Comparison of ENCODE assay signal across 9 cellular contexts in the genomic region with DNA sequence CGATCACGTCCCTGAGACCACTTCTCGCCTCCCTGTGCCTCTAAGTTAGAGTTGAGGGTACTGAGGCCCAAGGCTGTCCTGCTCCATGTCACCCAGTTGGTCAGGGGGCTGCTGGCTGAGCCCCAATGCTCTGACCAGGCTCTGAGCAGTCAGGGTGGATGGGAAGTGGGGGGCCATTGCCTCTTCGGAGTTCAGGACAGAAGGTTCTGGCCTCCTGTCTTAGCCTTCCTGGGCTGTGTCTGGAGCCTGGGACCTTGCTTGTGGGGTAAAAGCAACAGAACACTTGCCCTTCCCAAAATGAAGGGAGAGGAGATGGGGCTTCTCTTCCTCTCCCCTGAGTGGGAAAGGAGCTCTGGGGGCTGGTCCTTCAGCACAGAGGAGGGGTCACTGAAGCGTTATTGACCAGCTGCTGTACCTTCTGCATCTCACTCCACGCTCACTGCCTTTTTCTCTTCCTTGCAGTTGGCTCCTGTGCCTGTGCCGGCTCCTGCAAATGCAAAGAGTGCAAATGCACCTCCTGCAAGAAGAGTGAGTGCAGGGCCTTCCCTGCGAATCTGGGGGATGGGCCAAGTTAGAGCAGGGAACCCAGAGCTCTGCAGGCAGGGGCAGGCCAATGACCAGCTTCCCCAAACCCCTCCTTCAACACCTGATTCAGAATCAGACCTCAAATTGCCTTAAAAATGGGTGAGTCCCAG. TPM values are rescaled to one million over a fixed set of nuclear protein-coding genes. Genes with fewer than 3 reads are reported as not detected.
DNase-seq lines count a peak whose midpoint lies in the region; ATAC-seq, FAIRE-seq and TF ChIP-seq lines count a peak whose summit lies in the region.
"Had no signal": no experiment of that assay in that cellular context is flagged by ENCODE, and none has a peak within 500 bp of the region (broad histone marks: within the 10 kb centered on the region; RNA-seq: fewer than 3 reads in every experiment).

No MANE protein-coding gene starts in this region.

- H3K9ac ChIP-seq in PC-3 (ENCODE audit: low read length) (peak overlapping the region; percentile 72), H1 (replicated peaks in 1 of 4; ENCODE audit: extremely low read depth in 1 of 4, low read depth in 3 of 4, low read length in 3 of 4) (peak overlapping the region in 2 of 4 experiments; percentile 7 to 79; a peak in 2 of 7 replicates)

- H3K4me1 ChIP-seq in PC-3 (ENCODE audit: insufficient read depth, low read length) (peaks cover 29% of the 10 kb centered on the region), H1 (replicated peaks in 1 of 4; ENCODE audit: control insufficient read depth in 3 of 4, insufficient read depth in 4 of 4, low read length in 3 of 4) (peaks cover 0 to 19% (median 8%) of the 10 kb centered on the region in 4 experiments; a peak in 6 of 7 replicates), neutrophil (ENCODE audit: control insufficient read depth in 1 of 2, insufficient read depth in 1 of 2, low read depth in 1 of 2, low read length in 1 of 2) (peaks cover 19 to 34% of the 10 kb centered on the region in 2 experiments)

- POLR2A ChIA-PET in PC-3 (lab: Charles Lee; ENCODE audit: unreplicated experiment): interaction anchor here (0.6 kb wide), 1 partner anchor 73 kb away, joined by 3 read pairs; no protein-coding TSS in a partner anchor
- POLR2A ChIA-PET in H1 (lab: Charles Lee; ENCODE audit: partially characterized antibody): interaction anchor here (0.6 to 12.9 kb wide), 15 partner anchors 9 to 164 kb away, joined by 3 to 205 read pairs (median 5); a partner anchor contains a TSS

- no peaks in the 10 kb centered on the region for H3K9me2 ChIP-seq in PC-3 (replicated peaks; ENCODE audit: low read length)

- H3K4me3 Mint-ChIP-seq in activated CD4-positive, alpha-beta T cell treated with anti-CD3 and anti-CD28 coated beads, Interleukin-2, amount 10 ng/mL, durations not matched to agents 24 days and 14 days: peak overlapping the region; percentile 94

- peak overlapping the region; percentile 18; the same call in 1 of the 2 replicates for H2AK5ac ChIP-seq in H1 (ENCODE audit: low read depth, low read length)

- peaks cover 21% of the 10 kb centered on the region for H3K4me1 Mint-ChIP-seq in activated CD4-positive, alpha-beta T cell treated with anti-CD3 and anti-CD28 coated beads, Interleukin-2, amount 10 ng/mL, durations not matched to agents 24 days and 14 days

- H3K27ac ChIP-seq in PC-3 (ENCODE audit: low read length) (no peak overlapping the region), H1 (ENCODE audit: low read depth, low read length) (no peak overlapping the region), neutrophil (no peak overlapping the region)

- H4K20me1 ChIP-seq in PC-3 (ENCODE audit: low read length) (no peaks in the 10 kb centered on the region), H1 (replicated peaks in 1 of 2; ENCODE audit: control insufficient read depth in 1 of 2, insufficient read depth in 2 of 2, low read length in 2 of 2) (peaks cover 0 to 1% of the 10 kb centered on the region in 2 experiments)

- H3K79me1 ChIP-seq in H1 (ENCODE audit: low read depth, low read length): no peaks in the 10 kb centered on the region; the same call in 1 of the 2 replicates

- no peak overlapping the region; the same call in 1 of the 2 replicates for H2BK5ac ChIP-seq in H1 (ENCODE audit: low read depth, low read length)

- CTCF ChIA-PET in PC-3 (lab: Charles Lee): no interaction called here
- CTCF ChIA-PET in H1 (lab: Charles Lee; ENCODE audit: partially characterized antibody): interaction anchor here (0.8 to 4.5 kb wide), 9 partner anchors 11 to 168 kb away, joined by 3 to 37 read pairs (median 3); no protein-coding TSS in a partner anchor

- no peak for TF ChIP-seq RAD21 in H1 (IDR thresholded peaks at IDR 0.05 in 1 of 2, conservative IDR thresholded peaks at IDR 0.05 in 1 of 2; ENCODE audit: low read depth in 2 of 2, low read length in 2 of 2)

- DNase-seq in activated CD4-positive, alpha-beta T cell treated with anti-CD3 and anti-CD28 coated beads, Interleukin-2, amount 10 ng/mL, durations not matched to agents 24 days and 14 days: no peak
- DNase-seq in activated CD4-positive, alpha-beta T cell treated with anti-CD3 and anti-CD28 coated beads for 1 hour: no peak
- no peak for DNase-seq in PC-3
- DNase-seq in H1 (ENCODE audit: low read depth in 1 of 2, low spot score in 2 of 2): no peak
- no peak for DNase-seq in HTR-8/SVneo (ENCODE audit: insufficient read length, low spot score)
- DNase-seq in inferior parietal cortex (ENCODE audit: extremely low spot score): no peak

- no peak overlapping the region for H2BK20ac ChIP-seq in H1 (ENCODE audit: low read length)

- TF ChIP-seq POLR2A in H1 (IDR thresholded peaks at IDR 0.05; ENCODE audit: control extremely low read depth in 1 of 2, low read depth in 2 of 2, low read length in 2 of 2): no peak

- TF ChIP-seq EP300 in H1 (IDR thresholded peaks at IDR 0.05; ENCODE audit: borderline replicate concordance in 1 of 2, low read depth in 2 of 2, low read length in 2 of 2): no peak

- H3K14ac ChIP-seq in H1 (ENCODE audit: insufficient read length): no peak overlapping the region

- H3K36me3 ChIP-seq in PC-3 (ENCODE audit: low read depth, low read length) (no peaks in the 10 kb centered on the region), H1 (ENCODE audit: control insufficient read depth in 2 of 4, insufficient read depth in 4 of 4, low read length in 3 of 4) (peaks cover 0 to 3% (median 0%) of the 10 kb centered on the region in 4 experiments; a peak in 1 of 8 replicates), neutrophil (no peaks in the 10 kb centered on the region)

- peak overlapping the region; percentile 93 for H3K27ac Mint-ChIP-seq in activated CD4-positive, alpha-beta T cell treated with anti-CD3 and anti-CD28 coated beads, Interleukin-2, amount 10 ng/mL, durations not matched to agents 24 days and 14 days

- H3K27me3 ChIP-seq in PC-3 (ENCODE audit: low read length): no peaks in the 10 kb centered on the region
- H3K27me3 ChIP-seq in H1 (replicated peaks in 1 of 4; ENCODE audit: control insufficient read depth in 3 of 4, extremely low read depth in 1 of 4, insufficient read depth in 3 of 4, low read length in 3 of 4): peaks cover 0 to 35% (median 20%) of the 10 kb centered on the region in 4 experiments; a peak in 5 of 7 replicates
- peaks cover 38% of the 10 kb centered on the region for H3K27me3 ChIP-seq in neutrophil

- peak overlapping the region; percentile 84 for H3K18ac ChIP-seq in H1 (ENCODE audit: extremely low read depth, low read length)

- peaks cover 8% of the 10 kb centered on the region; the same call in 1 of the 2 replicates for H3K79me2 ChIP-seq in PC-3 (ENCODE audit: low read length)
- no peaks in the 10 kb centered on the region for H3K79me2 ChIP-seq in H1 (ENCODE audit: control insufficient read depth in 1 of 2, insufficient read depth in 2 of 2, low read length in 2 of 2)

- FAIRE-seq in H1 (lab: Jason Lieb, UNC) (no peak), HTR-8/SVneo (lab: Jason Lieb, UNC) (no peak)
- FAIRE-seq: G401.6 had no signal

- no peak overlapping the region for H2BK120ac ChIP-seq in H1 (replicated peaks; ENCODE audit: low read depth, low read length)

- 27% methylated on average over 8 of the region's 8 CpGs; no CpG with 5 or more reads in 1 of the 2 experiments for WGBS in H1 (ENCODE audit: extremely low coverage in 1 of 2, insufficient coverage in 1 of 2, insufficient read length in 1 of 2, insufficient replicate concordance in 2 of 2, low coverage in 1 of 2, low lambda C conversion rate in 2 of 2, missing lambda C conversion rate in 1 of 2), 2 experiments

- H4K91ac ChIP-seq in H1 (replicated peaks; ENCODE audit: insufficient read length, low read length): peak overlapping the region; percentile 79

- H3K36me3 Mint-ChIP-seq in activated CD4-positive, alpha-beta T cell treated with anti-CD3 and anti-CD28 coated beads, Interleukin-2, amount 10 ng/mL, durations not matched to agents 24 days and 14 days (ENCODE audit: low read depth): peaks cover 7% of the 10 kb centered on the region

- peak overlapping the region; percentile 94 for H3K4me2 ChIP-seq in PC-3 (ENCODE audit: low read length)
- H3K4me2 ChIP-seq in H1 (ENCODE audit: insufficient read depth in 1 of 2, low read depth in 2 of 2, low read length in 2 of 2): peak overlapping the region; percentile 97 to 100

- ATAC-seq in PC-3 (no peak), GM19455 (IDR thresholded peaks at IDR 0.05; ENCODE audit: unreplicated experiment) (no peak)

- peak overlapping the region; percentile 99 for H2BK15ac ChIP-seq in H1 (ENCODE audit: low read length)

- H3K4ac ChIP-seq in H1 (replicated peaks; ENCODE audit: insufficient read length, low read depth, low read length): peak overlapping the region; percentile 53

- H4K5ac ChIP-seq in H1 (ENCODE audit: insufficient read length, low read depth, low read length): no peak overlapping the region

- H3K9me3 ChIP-seq in PC-3 (ENCODE audit: low read length) (no peaks in the 10 kb centered on the region), H1 (ENCODE audit: insufficient read depth in 2 of 2, low read depth in 1 of 2, low read length in 1 of 2) (no peaks in the 10 kb centered on the region), neutrophil (no peaks in the 10 kb centered on the region)

- BruUV-seq in PC-3 (replicated peaks; lab: Mats Ljungman, UMichigan): TSS peak; percentile 91

- no peak overlapping the region for H3K23ac ChIP-seq in H1 (ENCODE audit: insufficient read length)

- H4K8ac ChIP-seq in H1 (ENCODE audit: extremely low read depth, insufficient read depth, low read length): no peak overlapping the region

- H2AFZ ChIP-seq in PC-3 (ENCODE audit: low read length) (peak overlapping the region; percentile 66), H1 (ENCODE audit: low read length) (peak overlapping the region; percentile 60; the same call in 1 of the 2 replicates)

- intact Hi-C loops in activated CD4-positive, alpha-beta T cell treated with anti-CD3 and anti-CD28 coated beads, Interleukin-2, amount 10 ng/mL, durations not matched to agents 24 days and 14 days (cut with micrococcal nuclease): loop anchor here (1.0 to 2.0 kb wide), 5 partner anchors 19 to 106 kb away; a partner anchor contains a TSS
- intact Hi-C loops in PC-3 (cut with micrococcal nuclease): loop anchor here (5.0 kb wide), 1 partner anchor 76 kb away; a partner anchor contains a TSS

- H3K27me3 Mint-ChIP-seq in activated CD4-positive, alpha-beta T cell treated with anti-CD3 and anti-CD28 coated beads, Interleukin-2, amount 10 ng/mL, durations not matched to agents 24 days and 14 days: no peaks in the 10 kb centered on the region

- H3K4me3 ChIP-seq in PC-3 (ENCODE audit: low read length) (peak overlapping the region; percentile 77), H1 (ENCODE audit: extremely low read depth in 1 of 4, insufficient read depth in 2 of 4, low read depth in 3 of 4, low read length in 4 of 4) (peak overlapping the region; percentile 57 to 77 (median 69)), neutrophil (ENCODE audit: low read depth in 1 of 2, low read length in 1 of 2) (peak overlapping the region; percentile 56 to 63)

- peak overlapping the region; percentile 75; the same call in 1 of the 2 replicates for H2BK12ac ChIP-seq in H1 (ENCODE audit: low read depth, low read length)

- TF ChIP-seq CTCF in PC-3 (conservative IDR thresholded peaks at IDR 0.05; ENCODE audit: low read depth, low read length): no peak
- no peak for TF ChIP-seq CTCF in H1 (IDR thresholded peaks at IDR 0.05; ENCODE audit: control extremely low read depth in 1 of 3, insufficient read depth in 1 of 3, low read depth in 1 of 3, low read length in 3 of 3)
- no peak for TF ChIP-seq CTCF in neutrophil (IDR thresholded peaks at IDR 0.05)

- H3K9me3 Mint-ChIP-seq in activated CD4-positive, alpha-beta T cell treated with anti-CD3 and anti-CD28 coated beads, Interleukin-2, amount 10 ng/mL, durations not matched to agents 24 days and 14 days: peaks cover 3% of the 10 kb centered on the region

- H3K23me2 ChIP-seq in H1 (ENCODE audit: low read depth, low read length): peaks cover 10% of the 10 kb centered on the region

- no peaks in the 10 kb centered on the region for H3F3A ChIP-seq in PC-3 (ENCODE audit: low read length, unreplicated experiment)

- H3K56ac ChIP-seq in H1 (replicated peaks; ENCODE audit: insufficient read length, low read depth, low read length): no peak overlapping the region

RNA-seq across cellular contexts. Expression of a gene that starts 0.6 kb away (rescaled TPM):
- 62.7 and 66.9 TPM in 2 replicates for total RNA-seq in activated CD4-positive, alpha-beta T cell treated with anti-CD3 and anti-CD28 coated beads, Interleukin-2, amount 10 ng/mL, durations not matched to agents 24 days and 14 days
- total RNA-seq in PC-3 (2014; rRNA removed): 83.8 and 120 TPM in 2 replicates
- 52.4 and 64.5 TPM in 2 replicates for total RNA-seq in H1 (2021; fragmentation: NEBNext Ultra II Directional; extraction: Animal tissue kit (Norgen Biotek cat#: 25700))
- 1,060 and 1,247 TPM in 2 replicates for polyA plus RNA-seq in H1 (2011; rRNA removed)
- polyA plus RNA-seq in H1 (2011; cell fraction: cytosol; rRNA removed): 367 TPM
- 218 TPM for polyA plus RNA-seq in H1 (2011; cell fraction: nucleus; rRNA removed)
- 186 to 295 TPM (median 252 TPM) in 4 replicates for polyA plus RNA-seq in H1 (2012, experiment 1 of 2)
- 207 TPM for polyA plus RNA-seq in H1 (2012, experiment 2 of 2)
- polyA plus RNA-seq in H1 (2013, experiment 1 of 2): 723 TPM
- polyA plus RNA-seq in H1 (2013, experiment 2 of 2): 732 TPM
- 129 and 205 TPM in 2 replicates for polyA minus RNA-seq in H1 (2011; rRNA and poly(A)+ RNA removed)
- 135 TPM for polyA minus RNA-seq in H1 (2011; cell fraction: cytosol; rRNA and poly(A)+ RNA removed)
- polyA minus RNA-seq in H1 (2011; cell fraction: nucleus; rRNA and poly(A)+ RNA removed): 83.1 TPM

RNA-seq across cellular contexts. Expression of a gene that starts 13.2 kb away (rescaled TPM):
- total RNA-seq in activated CD4-positive, alpha-beta T cell treated with anti-CD3 and anti-CD28 coated beads, Interleukin-2, amount 10 ng/mL, durations not matched to agents 24 days and 14 days: not detected in 2 replicates
- not detected in 2 replicates for total RNA-seq in PC-3 (2014; rRNA removed)
- 11.9 and 12.6 TPM in 2 replicates for total RNA-seq in H1 (2021; fragmentation: NEBNext Ultra II Directional; extraction: Animal tissue kit (Norgen Biotek cat#: 25700))
- polyA plus RNA-seq in H1 (2011; rRNA removed): 95.7 and 127 TPM in 2 replicates
- polyA plus RNA-seq in H1 (2011; cell fraction: cytosol; rRNA removed): 85.8 TPM
- 84.0 TPM for polyA plus RNA-seq in H1 (2011; cell fraction: nucleus; rRNA removed)
- polyA plus RNA-seq in H1 (2012, experiment 1 of 2): 129 to 304 TPM (median 167 TPM) in 4 replicates
- polyA plus RNA-seq in H1 (2012, experiment 2 of 2): 537 TPM
- 220 TPM for polyA plus RNA-seq in H1 (2013, experiment 1 of 2)
- polyA plus RNA-seq in H1 (2013, experiment 2 of 2): 240 TPM
- polyA minus RNA-seq in H1 (2011; rRNA and poly(A)+ RNA removed): 18.8 and 19.5 TPM in 2 replicates
- polyA minus RNA-seq in H1 (2011; cell fraction: cytosol; rRNA and poly(A)+ RNA removed): 57.0 TPM
- polyA minus RNA-seq in H1 (2011; cell fraction: nucleus; rRNA and poly(A)+ RNA removed): 22.4 TPM

RNA-seq across cellular contexts. Expression of a gene that starts 15.0 kb away (rescaled TPM):
- total RNA-seq in activated CD4-positive, alpha-beta T cell treated with anti-CD3 and anti-CD28 coated beads, Interleukin-2, amount 10 ng/mL, durations not matched to agents 24 days and 14 days: 24.5 and 32.2 TPM in 2 replicates
- total RNA-seq in PC-3 (2014; rRNA removed): not detected in 2 replicates
- total RNA-seq in H1 (2021; fragmentation: NEBNext Ultra II Directional; extraction: Animal tissue kit (Norgen Biotek cat#: 25700)): 17.7 and 19.7 TPM in 2 replicates
- polyA plus RNA-seq in H1 (2011; rRNA removed): 515 and 909 TPM in 2 replicates
- polyA plus RNA-seq in H1 (2011; cell fraction: cytosol; rRNA removed): 461 TPM
- polyA plus RNA-seq in H1 (2011; cell fraction: nucleus; rRNA removed): 281 TPM
- 282 to 660 TPM (median 308 TPM) in 4 replicates for polyA plus RNA-seq in H1 (2012, experiment 1 of 2)
- 1,375 TPM for polyA plus RNA-seq in H1 (2012, experiment 2 of 2)
- 553 TPM for polyA plus RNA-seq in H1 (2013, experiment 1 of 2)
- 605 TPM for polyA plus RNA-seq in H1 (2013, experiment 2 of 2)
- polyA minus RNA-seq in H1 (2011; rRNA and poly(A)+ RNA removed): 110 and 143 TPM in 2 replicates
- 63.0 TPM for polyA minus RNA-seq in H1 (2011; cell fraction: cytosol; rRNA and poly(A)+ RNA removed)
- 55.0 TPM for polyA minus RNA-seq in H1 (2011; cell fraction: nucleus; rRNA and poly(A)+ RNA removed)

RNA-seq across cellular contexts. Expression of a gene that starts 25.1 kb away (rescaled TPM):
- 4.2 and 6.7 TPM in 2 replicates for total RNA-seq in activated CD4-positive, alpha-beta T cell treated with anti-CD3 and anti-CD28 coated beads, Interleukin-2, amount 10 ng/mL, durations not matched to agents 24 days and 14 days
- 15.2 and 27.3 TPM in 2 replicates for total RNA-seq in PC-3 (2014; rRNA removed)
- total RNA-seq in H1 (2021; fragmentation: NEBNext Ultra II Directional; extraction: Animal tissue kit (Norgen Biotek cat#: 25700)): 5.2 and 5.9 TPM in 2 replicates
- 20.8 and 28.2 TPM in 2 replicates for polyA plus RNA-seq in H1 (2011; rRNA removed)
- 19.2 TPM for polyA plus RNA-seq in H1 (2011; cell fraction: cytosol; rRNA removed)
- 15.5 TPM for polyA plus RNA-seq in H1 (2011; cell fraction: nucleus; rRNA removed)
- 32.8 to 54.9 TPM (median 39.1 TPM) in 4 replicates for polyA plus RNA-seq in H1 (2012, experiment 1 of 2)
- 72.3 TPM for polyA plus RNA-seq in H1 (2012, experiment 2 of 2)
- polyA plus RNA-seq in H1 (2013, experiment 1 of 2): 64.0 TPM
- 65.9 TPM for polyA plus RNA-seq in H1 (2013, experiment 2 of 2)
- polyA minus RNA-seq in H1 (2011; rRNA and poly(A)+ RNA removed): 14.4 and 15.9 TPM in 2 replicates
- polyA minus RNA-seq in H1 (2011; cell fraction: cytosol; rRNA and poly(A)+ RNA removed): 10.0 TPM
- polyA minus RNA-seq in H1 (2011; cell fraction: nucleus; rRNA and poly(A)+ RNA removed): 6.6 TPM

RNA-seq across cellular contexts. Expression of a gene that starts 31.2 kb away (rescaled TPM):
- total RNA-seq in activated CD4-positive, alpha-beta T cell treated with anti-CD3 and anti-CD28 coated beads, Interleukin-2, amount 10 ng/mL, durations not matched to agents 24 days and 14 days: not detected in 2 replicates
- not detected in 2 replicates for total RNA-seq in PC-3 (2014; rRNA removed)
- not detected in 2 replicates for total RNA-seq in H1 (2021; fragmentation: NEBNext Ultra II Directional; extraction: Animal tissue kit (Norgen Biotek cat#: 25700))
- not detected in 2 replicates for polyA plus RNA-seq in H1 (2011; rRNA removed)
- not detected for polyA plus RNA-seq in H1 (2011; cell fraction: cytosol; rRNA removed)
- polyA plus RNA-seq in H1 (2011; cell fraction: nucleus; rRNA removed): not detected
- polyA plus RNA-seq in H1 (2012, experiment 1 of 2): not detected in 4 replicates
- polyA plus RNA-seq in H1 (2012, experiment 2 of 2): not detected
- polyA plus RNA-seq in H1 (2013, experiment 1 of 2): not detected
- polyA plus RNA-seq in H1 (2013, experiment 2 of 2): not detected
- not detected in 2 replicates for polyA minus RNA-seq in H1 (2011; rRNA and poly(A)+ RNA removed)
- polyA minus RNA-seq in H1 (2011; cell fraction: cytosol; rRNA and poly(A)+ RNA removed): not detected
- not detected for polyA minus RNA-seq in H1 (2011; cell fraction: nucleus; rRNA and poly(A)+ RNA removed)

Comparison
In these comparisons a context has a peak if more than half of its experiments do, and no peak if none do; other contexts are left out.
1. RNA of a gene that starts 13.2 kb away (total RNA-seq): 11.9 to 12.6 TPM in H1; not detected in activated CD4-positive, alpha-beta T cell treated with anti-CD3 and anti-CD28 coated beads, Interleukin-2, amount 10 ng/mL, durations not matched to agents 24 days and 14 days and not detected in PC-3; every median in the first group is over 10 times any median in the second.
2. RNA of a gene that starts 15.0 kb away (total RNA-seq): 24.5 to 32.2 TPM in activated CD4-positive, alpha-beta T cell treated with anti-CD3 and anti-CD28 coated beads, Interleukin-2, amount 10 ng/mL, durations not matched to agents 24 days and 14 days and 17.7 to 19.7 TPM in H1; not detected in PC-3; every median in the first group is over 10 times any median in the second.
3. Peak in every context shown above with its lines, with median percentiles within 50 percentile points of each other: H3K4me3 ChIP-seq.